11 cellular contexts compared by ENCODE assay signal in the genomic region with DNA sequence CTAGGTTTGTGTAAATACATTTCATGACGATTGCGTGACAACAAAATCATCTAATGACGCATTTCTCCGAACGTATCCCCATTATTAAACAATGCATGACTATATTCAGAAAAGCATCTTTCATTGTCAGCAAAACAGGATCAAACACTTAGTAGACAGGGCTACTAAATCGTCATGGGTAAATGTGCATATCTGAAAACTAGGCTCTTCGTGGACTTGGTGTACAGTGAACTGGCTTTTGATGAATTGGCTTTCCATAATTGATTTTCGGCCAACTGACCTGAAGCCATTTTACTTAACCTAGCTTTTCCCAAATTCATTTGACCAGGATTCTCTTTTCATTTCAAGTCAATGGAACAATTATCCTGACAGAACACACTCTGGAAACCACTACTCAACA.
"Had no signal": no experiment of that assay in that cellular context is flagged by ENCODE, and none has a peak within 500 bp of the region (broad histone marks: within the 10 kb centered on the region; RNA-seq: fewer than 3 reads in every experiment).

No MANE protein-coding gene starts in this region.

- FAIRE-seq: HepG2 had no signal

- H3K4me1 ChIP-seq: HAP-1 had no signal

- H3K27ac ChIP-seq: GM23248, HL-60, KMS-11 had no signal

- H3K4me2 ChIP-seq: KMS-11 had no signal

- H3K9me3 ChIP-seq: HAP-1 had no signal

- H2AFZ ChIP-seq: GM23248 had no signal

- H3K9ac ChIP-seq: GM23248, KMS-11 had no signal

- H3K4me3 ChIP-seq: GM23248, HAP-1 had no signal

- ATAC-seq: HCT116, HepG2 had no signal

- DNase-seq: GM23248, GOT3, H7, HFFc6, Karpas-422, KBM-7 had no signal

- H3K36me3 ChIP-seq: HAP-1 had no signal
